In the genomic region with DNA sequence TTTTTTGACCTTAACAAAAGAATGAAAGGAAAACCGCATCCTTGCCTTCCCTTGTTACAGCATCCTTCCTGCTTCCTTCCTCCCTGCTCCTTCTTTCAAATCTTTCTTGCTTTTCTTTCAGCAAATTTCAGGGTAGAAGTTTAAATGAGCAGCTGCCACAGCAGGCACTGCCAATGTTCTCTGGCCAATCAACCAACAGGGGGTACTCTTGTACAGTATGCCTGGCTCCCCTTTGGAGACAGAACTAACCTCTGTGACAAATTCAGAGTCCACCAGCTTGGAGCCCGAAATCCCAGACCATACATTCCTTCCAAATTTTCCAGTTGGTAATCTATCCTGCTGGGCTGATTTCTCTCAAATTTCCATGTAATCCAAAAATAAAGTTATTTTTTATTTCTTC, we compare ENCODE assay signal across 20 cellular contexts.
DNase-seq lines count a peak whose midpoint lies in the region; ATAC-seq, FAIRE-seq and TF ChIP-seq lines count a peak whose summit lies in the region.
"Had no signal": no experiment of that assay in that cellular context is flagged by ENCODE, and none has a peak within 500 bp of the region (broad histone marks: within the 10 kb centered on the region; RNA-seq: fewer than 3 reads in every experiment).

No MANE protein-coding gene starts in this region.

- no peak for TF ChIP-seq CTCF in NB4 (IDR thresholded peaks at IDR 0.05; ENCODE audit: low read depth, low read length)
- TF ChIP-seq CTCF in bronchial epithelial cell (IDR thresholded peaks at IDR 0.05; ENCODE audit: insufficient read depth, low read length, severe bottlenecking) = peak; percentile 4
- TF ChIP-seq CTCF in suprapubic skin (IDR thresholded peaks at IDR 0.05) = no peak

- no peaks in the 10 kb centered on the region for H3K4me1 ChIP-seq in suprapubic skin
- H3K4me1 ChIP-seq: thyroid gland had no signal

- H3K27me3 ChIP-seq in bronchial epithelial cell (ENCODE audit: control insufficient read depth, insufficient read depth, low read length) (no peaks in the 10 kb centered on the region), suprapubic skin (no peaks in the 10 kb centered on the region)
- H3K27me3 ChIP-seq: thyroid gland had no signal

- FAIRE-seq in bronchial epithelial cell (lab: Jason Lieb, UNC) = no peak
- FAIRE-seq: G401.6, GM12891 had no signal

- no peak for TF ChIP-seq EP300 in suprapubic skin (IDR thresholded peaks at IDR 0.05)

- ATAC-seq in GM19397 (IDR thresholded peaks at IDR 0.05; ENCODE audit: unreplicated experiment) = no peak
- ATAC-seq: CD8-positive, alpha-beta T cell; mucosa of descending colon had no signal

- H3K4me3 ChIP-seq in NB4 (ENCODE audit: low read depth, low read length) (no peak overlapping the region), bronchial epithelial cell (ENCODE audit: low read depth, low read length) (no peak overlapping the region), suprapubic skin (no peak overlapping the region)
- H3K4me3 ChIP-seq: mucosa of descending colon, thyroid gland had no signal

- TF ChIP-seq POLR2A in NB4 (IDR thresholded peaks at IDR 0.05; ENCODE audit: extremely low read depth, insufficient read length) (no peak), suprapubic skin (IDR thresholded peaks at IDR 0.05) (no peak)

- peak overlapping the region; percentile 56 for H3K27ac ChIP-seq in suprapubic skin
- H3K27ac ChIP-seq: thyroid gland had no signal

- 58% methylated on average over 2 of the region's 2 CpGs for WGBS in suprapubic skin

- H3K9me3 ChIP-seq in suprapubic skin = no peaks in the 10 kb centered on the region
- H3K9me3 ChIP-seq: thyroid gland had no signal

- DNase-seq in NCI-H1694 (lab: John Stamatoyannopoulos, UW) (peak; percentile 3), NCI-H1694 treated with DMSO at 0.1 percent for 48 hours (lab: John Stamatoyannopoulos, UW) (no peak), NB4 (ENCODE audit: low read depth) (peak; percentile 1), bronchial epithelial cell (ENCODE audit: low read depth) (no peak), suprapubic skin (ENCODE audit: low spot score in 2 of 2) (no peak), SW480 (ENCODE audit: low spot score) (no peak), activated gamma-delta T cell (lab: John Stamatoyannopoulos, UW) (no peak)
- DNase-seq: activated CD4-positive, alpha-beta T cell treated with anti-CD3 and anti-CD28 coated beads for 48 hours; activated naive CD8-positive, alpha-beta T cell treated with anti-CD3 and anti-CD28 coated beads for 36 hours; CD8-positive, alpha-beta T cell; hippocampal formation; IMR-90; mucosa of descending colon; NCI-H774; SHP77; stimulated activated CD4-positive, alpha-beta T cell treated with anti-CD3 and anti-CD28 coated beads, Interleukin-4, amount 100 ng/mL, for 4 hours; thyroid gland had no signal

- H3K36me3 ChIP-seq in bronchial epithelial cell (ENCODE audit: control insufficient read depth, insufficient read depth, low read length) = no peaks in the 10 kb centered on the region
- H3K36me3 ChIP-seq in suprapubic skin = no peaks in the 10 kb centered on the region
- H3K36me3 ChIP-seq: thyroid gland had no signal

Comparison
In these comparisons a context has a peak if more than half of its experiments do, and no peak if none do; other contexts are left out.
1. DNase-seq: peak in NCI-H1694 (single experiment) and NB4 (single experiment); none in NCI-H1694 treated with DMSO at 0.1 percent for 48 hours (single experiment), bronchial epithelial cell (single experiment), suprapubic skin (0 of 2), SW480 (single experiment) and activated gamma-delta T cell (single experiment).